10 cellular contexts compared by ENCODE assay signal in the genomic region with DNA sequence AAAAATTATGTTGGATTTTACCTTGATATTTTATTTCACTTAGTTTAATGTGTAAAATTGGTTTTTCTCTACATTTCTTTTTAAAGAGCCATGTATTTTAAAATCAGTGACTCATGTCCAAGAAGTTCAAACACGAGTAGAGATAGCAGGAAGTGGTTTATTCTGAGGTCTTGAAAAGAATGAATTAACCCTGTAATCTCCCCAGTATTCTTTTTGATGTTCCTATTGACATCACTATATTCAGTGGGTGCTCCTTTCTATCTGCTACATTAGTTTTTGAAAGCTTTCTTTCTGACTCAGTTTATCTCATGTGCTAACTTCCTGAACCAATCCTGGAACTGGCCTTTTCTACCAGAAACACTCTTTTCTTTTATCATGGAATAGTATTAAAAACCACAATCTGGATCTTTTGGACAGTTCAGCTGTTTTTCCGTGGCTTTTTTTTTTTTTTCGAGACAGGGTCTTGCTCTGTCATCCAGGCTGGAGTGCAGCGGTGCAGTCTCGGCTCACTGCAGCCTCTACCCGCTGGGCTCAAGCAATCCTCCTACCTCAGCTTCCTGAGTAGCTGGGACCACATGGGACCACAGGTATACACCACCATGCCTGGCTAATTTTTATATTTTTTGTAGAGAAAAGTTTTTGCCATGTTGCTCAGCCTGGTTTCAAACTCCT.
DNase-seq lines count a peak whose midpoint lies in the region; TF ChIP-seq lines count a peak whose summit lies in the region.
"Had no signal": no experiment of that assay in that cellular context is flagged by ENCODE, and none has a peak within 500 bp of the region (broad histone marks: within the 10 kb centered on the region; RNA-seq: fewer than 3 reads in every experiment).

No MANE protein-coding gene starts in this region.

- H3K4me3 Mint-ChIP-seq in HFFc6: peak overlapping the region; percentile 20
- peak overlapping the region; percentile 12 for H3K4me3 Mint-ChIP-seq in T-helper 1 cell treated with Interleukin-12 subunit alpha and Interleukin-12 subunit beta and Interleukin-4 antibody, amounts not matched to agents 30 μg/mL and 1 μg/mL, for 36 hours

- TF ChIP-seq CTCF in HFFc6 (IDR thresholded peaks at IDR 0.05) (no peak), Peyer's patch (IDR thresholded peaks at IDR 0.05) (no peak)

- H3K4me1 Mint-ChIP-seq in HFFc6 (ENCODE audit: low read depth): peaks cover 49% of the 10 kb centered on the region
- H3K4me1 Mint-ChIP-seq in T-helper 1 cell treated with Interleukin-12 subunit alpha and Interleukin-12 subunit beta and Interleukin-4 antibody, amounts not matched to agents 30 μg/mL and 1 μg/mL, for 36 hours (ENCODE audit: low read depth): peaks cover 24% of the 10 kb centered on the region

- H3K36me3 ChIP-seq in Peyer's patch: no peaks in the 10 kb centered on the region
- H3K36me3 ChIP-seq: cardiac muscle cell, left lung had no signal

- peak overlapping the region; percentile 76 for H3K27ac Mint-ChIP-seq in HFFc6
- peak overlapping the region; percentile 41 for H3K27ac Mint-ChIP-seq in T-helper 1 cell treated with Interleukin-12 subunit alpha and Interleukin-12 subunit beta and Interleukin-4 antibody, amounts not matched to agents 30 μg/mL and 1 μg/mL, for 36 hours

- H3K4me1 ChIP-seq in Peyer's patch: no peaks in the 10 kb centered on the region

- H3K36me3 Mint-ChIP-seq in HFFc6 (ENCODE audit: low read depth): peaks cover 32% of the 10 kb centered on the region
- no peaks in the 10 kb centered on the region for H3K36me3 Mint-ChIP-seq in T-helper 1 cell treated with Interleukin-12 subunit alpha and Interleukin-12 subunit beta and Interleukin-4 antibody, amounts not matched to agents 30 μg/mL and 1 μg/mL, for 36 hours (ENCODE audit: low read depth)

- H3K27me3 ChIP-seq in Peyer's patch: no peaks in the 10 kb centered on the region
- H3K27me3 ChIP-seq: cardiac muscle cell, left lung had no signal

- no peak for TF ChIP-seq POLR2A in Peyer's patch (IDR thresholded peaks at IDR 0.05)

- H3K27ac ChIP-seq in Peyer's patch: no peak overlapping the region
- H3K27ac ChIP-seq: cardiac muscle cell, left lung had no signal

- H3K9me3 Mint-ChIP-seq in HFFc6: peaks cover 7% of the 10 kb centered on the region
- peaks cover 6% of the 10 kb centered on the region for H3K9me3 Mint-ChIP-seq in T-helper 1 cell treated with Interleukin-12 subunit alpha and Interleukin-12 subunit beta and Interleukin-4 antibody, amounts not matched to agents 30 μg/mL and 1 μg/mL, for 36 hours

- 0 out of 2 replicates have a peak, but pooled peaks cover 2% of the 10 kb centered on the region for H3K27me3 Mint-ChIP-seq in HFFc6 (ENCODE audit: insufficient read depth)
- H3K27me3 Mint-ChIP-seq in T-helper 1 cell treated with Interleukin-12 subunit alpha and Interleukin-12 subunit beta and Interleukin-4 antibody, amounts not matched to agents 30 μg/mL and 1 μg/mL, for 36 hours (ENCODE audit: low read depth): no peaks in the 10 kb centered on the region

- H3K9me3 ChIP-seq in Peyer's patch: no peaks in the 10 kb centered on the region
- H3K9me3 ChIP-seq: left lung had no signal

- H3K4me3 ChIP-seq in Peyer's patch: no peak overlapping the region
- H3K4me3 ChIP-seq: cardiac muscle cell, left lung had no signal

- DNase-seq in ELR (ENCODE audit: low read depth) (peak; percentile 85), HFFc6 (peak; percentile 67), kidney glomerular epithelial cell (lab: John Stamatoyannopoulos, UW) (peak; percentile 62), Peyer's patch (no peak), mesenteric fat pad (ENCODE audit: low spot score) (no peak)
- no peak for DNase-seq in effector CD8-positive, alpha-beta T cell (lab: John Stamatoyannopoulos, UW)
- no peak for DNase-seq in stimulated activated CD4-positive, alpha-beta T cell treated with anti-CD3 and anti-CD28 coated beads, Interleukin-12 subunit alpha, Interleukin-12 subunit beta, amount 100 ng/mL, for 4 hours
- DNase-seq: left lung had no signal

Comparison
In these comparisons a context has a peak if more than half of its experiments do, and no peak if none do; other contexts are left out.
1. DNase-seq: peak in ELR (single experiment), HFFc6 (single experiment) and kidney glomerular epithelial cell (single experiment); none in Peyer's patch (0 of 3), effector CD8-positive, alpha-beta T cell (single experiment), stimulated activated CD4-positive, alpha-beta T cell treated with anti-CD3 and anti-CD28 coated beads, Interleukin-12 subunit alpha, Interleukin-12 subunit beta, amount 100 ng/mL, for 4 hours (single experiment) and mesenteric fat pad (single experiment).